Comparison of ENCODE assay signal across 8 cellular contexts in the genomic region with DNA sequence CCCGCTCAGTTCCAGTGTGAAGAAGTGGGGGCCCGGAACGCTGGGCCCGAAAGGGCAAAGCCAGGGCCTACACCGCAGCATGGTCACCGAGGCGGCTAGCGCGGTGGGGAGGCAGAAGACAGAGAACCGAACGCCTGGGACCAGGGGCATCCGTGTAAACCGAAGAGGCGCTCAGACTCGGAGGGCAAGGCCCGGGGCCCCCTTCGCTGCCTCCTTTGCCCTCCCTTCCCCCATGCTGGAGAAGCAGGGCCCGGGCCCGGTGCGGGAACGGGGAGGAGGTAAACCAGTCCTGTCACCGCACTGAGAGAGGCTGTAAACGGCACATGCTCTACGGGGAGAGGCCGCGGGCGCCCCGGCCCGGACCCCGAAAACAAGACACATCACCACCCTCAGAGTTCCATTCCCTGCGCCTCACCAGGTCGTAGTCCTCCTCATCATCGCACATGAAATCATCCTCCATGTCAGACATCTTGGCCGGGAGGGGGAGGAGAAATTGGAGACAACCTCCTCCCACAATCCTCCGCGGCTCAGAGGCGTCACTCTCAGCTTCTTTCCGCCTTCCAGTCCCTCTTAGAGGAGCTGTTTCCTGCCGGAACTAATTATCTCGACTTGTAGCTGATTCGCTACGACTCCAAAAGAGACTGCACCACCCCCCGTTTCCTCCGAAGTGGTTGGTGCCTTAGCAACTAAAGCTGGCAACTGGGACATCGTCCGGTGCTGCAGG. TPM values are rescaled to one million over a fixed set of nuclear protein-coding genes. Genes with fewer than 3 reads are reported as not detected.
DNase-seq lines count a peak whose midpoint lies in the region; FAIRE-seq and TF ChIP-seq lines count a peak whose summit lies in the region.

A gene (minus strand): TSS at position 490 of the 724 bp plus-strand sequence. CDS start 21 bp downstream, at position 469.

- WGBS in neuronal stem cell (ENCODE audit: extremely low coverage in 2 of 2, insufficient read length in 2 of 2, insufficient replicate concordance in 1 of 2), 2 donors = no CpG with 5 or more reads among the region's 46 CpGs

- no peaks in the 10 kb centered on the region for H3K9me3 ChIP-seq in neuronal stem cell (replicated peaks in 1 of 2; ENCODE audit: control insufficient read depth in 2 of 2, insufficient read depth in 1 of 2, low read depth in 1 of 2, low read length in 2 of 2)

- H3K36me3 Mint-ChIP-seq in activated naive CD4-positive, alpha-beta T cell treated with anti-CD3 and anti-CD28 coated beads for 36 hours (ENCODE audit: low read depth) = peaks cover 2% of the 10 kb centered on the region

- no peak within 1 kb of the TSS for H2BK5ac ChIP-seq in neuronal stem cell (ENCODE audit: low read length)

- H2BK15ac ChIP-seq in neuronal stem cell (ENCODE audit: low read length) = peak within 1 kb of the TSS; percentile 87

- no peaks in the 10 kb centered on the region for H3K27me3 Mint-ChIP-seq in activated naive CD4-positive, alpha-beta T cell treated with anti-CD3 and anti-CD28 coated beads for 36 hours (ENCODE audit: low read depth)

- peak within 1 kb of the TSS; percentile 95 for H3K9ac ChIP-seq in neuronal stem cell (ENCODE audit: low read depth, low read length, poor library complexity)

- peak within 1 kb of the TSS; percentile 90 for H3K18ac ChIP-seq in neuronal stem cell (ENCODE audit: low read length)

- CTCF ChIA-PET in HEK293T (lab: Yijun Ruan, JAX) = no interaction called here
- CTCF ChIA-PET in activated naive CD4-positive, alpha-beta T cell treated with anti-CD3 and anti-CD28 coated beads for 36 hours (lab: Charles Lee) = interaction anchor here (0.6 to 2.1 kb wide), 3 partner anchors 10 to 81 kb away, joined by 4 to 8 read pairs (median 8); no protein-coding TSS in a partner anchor

- H3K9me3 Mint-ChIP-seq in activated naive CD4-positive, alpha-beta T cell treated with anti-CD3 and anti-CD28 coated beads for 36 hours = no peaks in the 10 kb centered on the region

- peak within 1 kb of the TSS; percentile 91 for H2AFZ ChIP-seq in neuronal stem cell (ENCODE audit: low read length)

- DNase-seq in GF-D8 (lab: John Stamatoyannopoulos, UW) (peak; percentile 84), HEK293T (ENCODE audit: extremely low spot score) (peak; percentile 74), MV-4-11 (lab: John Stamatoyannopoulos, UW) (peak; percentile 98), SK-N-DZ (ENCODE audit: low spot score) (peak; percentile 99), frontal cortex (ENCODE audit: low spot score in 2 of 2) (peak; percentile 57 to 75), neuronal stem cell (ENCODE audit: low spot score) (peak; percentile 99)
- peak; percentile 97 for DNase-seq in activated naive CD4-positive, alpha-beta T cell treated with anti-CD3 and anti-CD28 coated beads for 36 hours

- no peak for FAIRE-seq in frontal cortex (lab: Jason Lieb, UNC)

- no peak for TF ChIP-seq CTCF in subcutaneous adipose tissue (IDR thresholded peaks at IDR 0.05; ENCODE audit: low read depth)

- no peak within 1 kb of the TSS for H3K4ac ChIP-seq in neuronal stem cell (ENCODE audit: low read length)

- H3K4me3 ChIP-seq in neuronal stem cell (ENCODE audit: low read length in 2 of 2) = peak within 1 kb of the TSS; percentile 70 to 93

- peak within 1 kb of the TSS; percentile 75 for H3K14ac ChIP-seq in neuronal stem cell (ENCODE audit: low read length)

- H2BK12ac ChIP-seq in neuronal stem cell (ENCODE audit: low read length) = no peak within 1 kb of the TSS

- peaks cover 41% of the 10 kb centered on the region for H3K4me1 Mint-ChIP-seq in activated naive CD4-positive, alpha-beta T cell treated with anti-CD3 and anti-CD28 coated beads for 36 hours (ENCODE audit: low read depth)

- H4K91ac ChIP-seq in neuronal stem cell (ENCODE audit: low read depth, low read length, poor library complexity) = no peak within 1 kb of the TSS

- no peak within 1 kb of the TSS for H2BK120ac ChIP-seq in neuronal stem cell (ENCODE audit: low read depth, low read length)

- peak within 1 kb of the TSS; percentile 9 for H4K8ac ChIP-seq in neuronal stem cell (ENCODE audit: low read depth, low read length)

- H3K79me1 ChIP-seq in neuronal stem cell (ENCODE audit: low read depth, low read length) = peaks cover 3% of the 10 kb centered on the region

- H3K27ac ChIP-seq in neuronal stem cell (replicated peaks; ENCODE audit: low read length) = peak within 1 kb of the TSS; percentile 72

- H3K4me3 Mint-ChIP-seq in activated naive CD4-positive, alpha-beta T cell treated with anti-CD3 and anti-CD28 coated beads for 36 hours = peak within 1 kb of the TSS; percentile 98

- H2AK5ac ChIP-seq in neuronal stem cell (ENCODE audit: low read depth, low read length) = peak within 1 kb of the TSS; percentile 98

- peak within 1 kb of the TSS; percentile 89 for H3K4me2 ChIP-seq in neuronal stem cell (ENCODE audit: insufficient read depth, low read length, poor library complexity, severe bottlenecking)

- H3K27me3 ChIP-seq in neuronal stem cell (ENCODE audit: control insufficient read depth in 3 of 3, insufficient read depth in 3 of 3, low read depth in 1 of 3, low read length in 3 of 3) = no peaks in the 10 kb centered on the region

- peak within 1 kb of the TSS; percentile 97 for H3K27ac Mint-ChIP-seq in activated naive CD4-positive, alpha-beta T cell treated with anti-CD3 and anti-CD28 coated beads for 36 hours

- intact Hi-C loops in activated naive CD4-positive, alpha-beta T cell treated with anti-CD3 and anti-CD28 coated beads for 36 hours (cut with micrococcal nuclease) = loop anchor here (1.0 to 10.0 kb wide), 13 partner anchors 15 to 1752 kb away; a partner anchor contains a TSS

- POLR2A ChIA-PET in HEK293T (lab: Yijun Ruan, JAX) = interaction anchor here (0.8 to 2.3 kb wide), 7 partner anchors 8 to 345 kb away, joined by 3 to 22 read pairs (median 4); a partner anchor contains a TSS

- peaks cover 1 to 2% of the 10 kb centered on the region in 2 donors for H3K4me1 ChIP-seq in neuronal stem cell (ENCODE audit: control insufficient read depth in 2 of 2, insufficient read depth in 1 of 2, low read depth in 1 of 2, low read length in 2 of 2)

- peaks cover 0 to 6% of the 10 kb centered on the region in 2 donors for H3K36me3 ChIP-seq in neuronal stem cell (replicated peaks in 1 of 2; ENCODE audit: control insufficient read depth in 2 of 2, insufficient read depth in 2 of 2, low read length in 2 of 2)

- peak within 1 kb of the TSS; percentile 81 for H3K23ac ChIP-seq in neuronal stem cell (ENCODE audit: low read depth, low read length, poor library complexity)

TF ChIP-seq in HEK293T, 16 proteins besides CTCF, POLR2A, EP300 and RAD21:
- TF ChIP-seq ZNF384 (IDR thresholded peaks at IDR 0.05) = no peak
- peak; percentile 70; the same call in 1 of the 2 replicates for TF ChIP-seq CTBP1 (IDR thresholded peaks at IDR 0.05; ENCODE audit: borderline replicate concordance)
- TF ChIP-seq L3MBTL2 (conservative IDR thresholded peaks at IDR 0.05) = no peak
- TF ChIP-seq, protein P1, sequence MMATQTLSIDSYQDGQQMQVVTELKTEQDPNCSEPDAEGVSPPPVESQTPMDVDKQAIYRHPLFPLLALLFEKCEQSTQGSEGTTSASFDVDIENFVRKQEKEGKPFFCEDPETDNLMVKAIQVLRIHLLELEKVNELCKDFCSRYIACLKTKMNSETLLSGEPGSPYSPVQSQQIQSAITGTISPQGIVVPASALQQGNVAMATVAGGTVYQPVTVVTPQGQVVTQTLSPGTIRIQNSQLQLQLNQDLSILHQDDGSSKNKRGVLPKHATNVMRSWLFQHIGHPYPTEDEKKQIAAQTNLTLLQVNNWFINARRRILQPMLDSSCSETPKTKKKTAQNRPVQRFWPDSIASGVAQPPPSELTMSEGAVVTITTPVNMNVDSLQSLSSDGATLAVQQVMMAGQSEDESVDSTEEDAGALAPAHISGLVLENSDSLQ (IDR thresholded peaks at IDR 0.05) = peak; percentile 87
- no peak for TF ChIP-seq NFRKB (IDR thresholded peaks at IDR 0.05)
- no peak for TF ChIP-seq FOXM1 (IDR thresholded peaks at IDR 0.05; ENCODE audit: borderline replicate concordance)

RNA-seq across cellular contexts. Expression of the gene that starts here (rescaled TPM):
- polyA plus RNA-seq in SK-N-DZ (2014; cell fraction: cytosol; rRNA removed) = 79.6 and 80.5 TPM in 2 replicates
- polyA plus RNA-seq in SK-N-DZ (2014; cell fraction: nucleus; rRNA removed) = 43.5 and 56.6 TPM in 2 replicates
- 10 to 100 TPM; 79.7 to 86.4 TPM for total RNA-seq in activated naive CD4-positive, alpha-beta T cell treated with anti-CD3 and anti-CD28 coated beads for 36 hours
- total RNA-seq in frontal cortex = 66.9 TPM
- 78.2 TPM for polyA plus RNA-seq in neuronal stem cell (2013, experiment 1 of 2)
- polyA plus RNA-seq in neuronal stem cell (2013, experiment 2 of 2) = 78.6 TPM
- 100 to 1,000 TPM in 2 of 4 donors, 10 to 100 TPM in 2; 85.0 to 108 (median 96.9) TPM for total RNA-seq in subcutaneous adipose tissue

Comparison
In these comparisons a context has a peak if more than half of its experiments do, and no peak if none do; other contexts are left out.
1. Peak in every context shown above with its lines: DNase-seq, H3K4me3 ChIP-seq and H3K27ac ChIP-seq.